In the genomic region with DNA sequence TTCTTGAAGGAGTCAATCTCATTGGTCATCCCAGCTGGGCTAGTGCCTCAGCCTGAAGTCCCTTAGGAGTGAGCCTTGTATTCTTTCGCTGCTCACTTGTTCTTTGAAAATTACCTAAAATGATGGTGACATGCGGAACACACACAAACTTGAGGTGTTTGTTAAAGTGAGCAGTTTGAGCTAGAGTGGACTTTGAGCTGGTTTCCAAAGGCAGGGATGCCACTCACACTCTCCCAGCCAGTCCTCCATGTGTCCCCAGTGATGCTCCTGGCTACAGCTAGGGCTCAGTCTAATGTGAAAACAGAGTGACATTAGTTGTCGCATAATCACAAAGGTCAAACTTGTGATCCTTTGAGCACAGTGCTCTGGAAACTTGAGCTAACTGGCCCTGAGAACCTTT, we compare ENCODE assay signal across 1 cellular context.
TF ChIP-seq lines count a peak whose summit lies in the region.

No MANE protein-coding gene starts in this region.

TF ChIP-seq in HepG2, 621 proteins besides CTCF, POLR2A, EP300 and RAD21 (continued from another document):
- TF ChIP-seq, protein P1, sequence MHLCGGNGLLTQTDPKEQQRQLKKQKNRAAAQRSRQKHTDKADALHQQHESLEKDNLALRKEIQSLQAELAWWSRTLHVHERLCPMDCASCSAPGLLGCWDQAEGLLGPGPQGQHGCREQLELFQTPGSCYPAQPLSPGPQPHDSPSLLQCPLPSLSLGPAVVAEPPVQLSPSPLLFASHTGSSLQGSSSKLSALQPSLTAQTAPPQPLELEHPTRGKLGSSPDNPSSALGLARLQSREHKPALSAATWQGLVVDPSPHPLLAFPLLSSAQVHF (CRISPR knock-in tag; IDR thresholded peaks at IDR 0.05), result no peak
- TF ChIP-seq, protein P2, sequence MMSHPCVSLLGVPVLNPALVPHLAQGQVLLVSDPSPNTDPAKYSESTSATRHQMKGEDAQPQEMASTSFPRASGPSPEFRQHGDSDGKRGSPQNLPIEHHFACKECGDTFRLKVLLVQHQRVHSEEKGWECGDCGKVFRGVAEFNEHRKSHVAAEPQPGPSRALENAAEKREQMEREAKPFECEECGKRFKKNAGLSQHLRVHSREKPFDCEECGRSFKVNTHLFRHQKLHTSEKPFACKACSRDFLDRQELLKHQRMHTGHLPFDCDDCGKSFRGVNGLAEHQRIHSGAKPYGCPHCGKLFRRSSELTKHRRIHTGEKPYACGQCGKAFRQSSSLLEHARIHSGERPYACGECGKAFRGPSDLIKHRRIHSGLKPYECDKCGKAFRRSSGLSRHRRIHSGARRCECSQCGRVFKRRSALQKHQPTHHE (CRISPR knock-in tag; IDR thresholded peaks at IDR 0.05; ENCODE audit: borderline replicate concordance), result no peak
- no peak for TF ChIP-seq ZNF781 (CRISPR knock-in tag; IDR thresholded peaks at IDR 0.05; ENCODE audit: borderline replicate concordance, not compliant biosample characterization)
- no peak for TF ChIP-seq RFX1 (IDR thresholded peaks at IDR 0.05)
